In genomic region chr9:70532753-70533152, GRCh38 we compare ENCODE assay signal across 25 cellular contexts.
A peak's percentile ranks its signal among the peaks of the same experiment; 100 is the strongest.
DNase-seq lines count a peak whose midpoint lies in the region; ATAC-seq and TF ChIP-seq lines count a peak whose summit lies in the region.
"Had no signal": no experiment of that assay in that cellular context is flagged by ENCODE, and none has a peak within 500 bp of the region (broad histone marks: within the 10 kb centered on the region; RNA-seq: fewer than 3 reads in every experiment).

No MANE protein-coding gene starts in this region.

- 0 out of 3 replicates have a peak overlapping the region, but pooled peaks have one; percentile 36 for H2BK15ac ChIP-seq in IMR-90 (ENCODE audit: low read depth, low read length)

- H3K36me3 Mint-ChIP-seq in activated naive CD8-positive, alpha-beta T cell, result no peaks in the 10 kb centered on the region
- H3K36me3 Mint-ChIP-seq in activated naive CD8-positive, alpha-beta T cell treated with anti-CD3 and anti-CD28 coated beads, Interleukin-2, amount 50 U/mL, for 24 hours (ENCODE audit: low read depth), result no peaks in the 10 kb centered on the region
- no peaks in the 10 kb centered on the region for H3K36me3 Mint-ChIP-seq in naive thymus-derived CD8-positive, alpha-beta T cell
- H3K36me3 Mint-ChIP-seq: CD14-positive monocyte had no signal

- H3K27me3 Mint-ChIP-seq in activated naive CD8-positive, alpha-beta T cell, result no peaks in the 10 kb centered on the region
- no peaks in the 10 kb centered on the region for H3K27me3 Mint-ChIP-seq in activated naive CD8-positive, alpha-beta T cell treated with anti-CD3 and anti-CD28 coated beads, Interleukin-2, amount 50 U/mL, for 24 hours
- H3K27me3 Mint-ChIP-seq in naive thymus-derived CD8-positive, alpha-beta T cell, result no peaks in the 10 kb centered on the region

- in situ Hi-C loops in IMR-90 (cut with MboI; ENCODE audit: low sequenced_read_pairs), result no loop called here

- H2AFZ ChIP-seq in IMR-90 (replicated peaks; ENCODE audit: low read length, poor library complexity), result no peak overlapping the region
- H2AFZ ChIP-seq: GM23248 had no signal

- H2AK5ac ChIP-seq in IMR-90 (ENCODE audit: low read depth, low read length), result peak overlapping the region; percentile 70; the same call in 1 of the 2 replicates

- no peak overlapping the region for H3K56ac ChIP-seq in IMR-90 (ENCODE audit: extremely low read depth, insufficient read depth, low read length)

- H3K9me1 ChIP-seq in IMR-90 (ENCODE audit: insufficient read depth, low read length), result peaks cover 6% of the 10 kb centered on the region; the same call in 1 of the 2 replicates

- no peak for TF ChIP-seq RAD21 in IMR-90 (IDR thresholded peaks at IDR 0.05; ENCODE audit: low read length)

- H3K9ac ChIP-seq in IMR-90 (ENCODE audit: low read depth, low read length), result no peak overlapping the region
- H3K9ac ChIP-seq: GM23248 had no signal

- no CpG with 5 or more reads among the region's 6 CpGs for WGBS in IMR-90 (ENCODE audit: extremely low coverage in 2 of 2, insufficient read length in 1 of 2), 2 experiments

- H2BK5ac ChIP-seq in IMR-90 (ENCODE audit: low read depth, low read length, poor library complexity, severe bottlenecking), result no peak overlapping the region

- ATAC-seq in activated naive CD8-positive, alpha-beta T cell treated with anti-CD3 and anti-CD28 coated beads, Interleukin-2, amount 50 U/mL, for 24 hours, result no peak
- ATAC-seq in IMR-90 (ENCODE audit: low read depth), result no peak
- peak; percentile 35 to 42 for ATAC-seq in naive thymus-derived CD8-positive, alpha-beta T cell
- ATAC-seq: GM12878 had no signal

- H3K79me1 ChIP-seq in IMR-90 (ENCODE audit: low read depth in 1 of 2, low read length in 2 of 2), result no peaks in the 10 kb centered on the region

- dilution Hi-C loops in IMR-90 (cut with HindIII; ENCODE audit: low sequenced_read_pairs, unreplicated experiment), result no loop called here

- no peak overlapping the region for H3K27ac ChIP-seq in IMR-90 (ENCODE audit: insufficient read depth, low read length)
- H3K27ac ChIP-seq: GM23248 had no signal

- no peak overlapping the region for H3K4me3 ChIP-seq in IMR-90 (ENCODE audit: insufficient read depth, low read depth, low read length)
- H3K4me3 ChIP-seq: GM12878, GM23248, HAP-1 had no signal

- no peak overlapping the region for H4K8ac ChIP-seq in IMR-90 (ENCODE audit: low read depth in 2 of 2, low read length in 2 of 2)

- H3K36me3 ChIP-seq in IMR-90 (ENCODE audit: control insufficient read depth, insufficient read depth, low read length), result no peaks in the 10 kb centered on the region
- H3K36me3 ChIP-seq: HAP-1 had no signal

- H3K27ac Mint-ChIP-seq in activated naive CD8-positive, alpha-beta T cell, result peak overlapping the region; percentile 62
- no peak overlapping the region for H3K27ac Mint-ChIP-seq in activated naive CD8-positive, alpha-beta T cell treated with anti-CD3 and anti-CD28 coated beads, Interleukin-2, amount 50 U/mL, for 24 hours
- peak overlapping the region; percentile 29 to 93 (median 71) for H3K27ac Mint-ChIP-seq in naive thymus-derived CD8-positive, alpha-beta T cell
- H3K27ac Mint-ChIP-seq: CD14-positive monocyte had no signal

- H3K4me1 Mint-ChIP-seq in activated naive CD8-positive, alpha-beta T cell (ENCODE audit: low read depth), result peaks cover 17% of the 10 kb centered on the region
- peaks cover 4% of the 10 kb centered on the region for H3K4me1 Mint-ChIP-seq in activated naive CD8-positive, alpha-beta T cell treated with anti-CD3 and anti-CD28 coated beads, Interleukin-2, amount 50 U/mL, for 24 hours
- peaks cover 11 to 19% (median 13%) of the 10 kb centered on the region in 4 donors for H3K4me1 Mint-ChIP-seq in naive thymus-derived CD8-positive, alpha-beta T cell
- H3K4me1 Mint-ChIP-seq: CD14-positive monocyte had no signal

- H2BK120ac ChIP-seq in IMR-90 (ENCODE audit: low read depth, low read length), result peak overlapping the region; percentile 55

- no TSS peak for BruUV-seq in IMR-90 (replicated peaks; lab: Mats Ljungman, UMichigan)

- DNase-seq in activated naive CD8-positive, alpha-beta T cell treated with anti-CD3 and anti-CD28 coated beads, Interleukin-2, amount 50 U/mL, for 24 hours, result no peak
- DNase-seq in IMR-90 (no peak), dermis blood vessel endothelial cell (peak; percentile 44), T-helper 9 cell (no peak), SHP77 treated with DMSO at 0.1 percent for 48 hours (lab: John Stamatoyannopoulos, UW) (no peak)
- DNase-seq in naive thymus-derived CD8-positive, alpha-beta T cell, result peak in 2 of 10 donors; percentile 2 to 6
- DNase-seq in stimulated activated CD4-positive, alpha-beta T cell treated with anti-CD3 and anti-CD28 coated beads, Interleukin-4, amount 100 ng/mL, for 1 hour, result no peak
- DNase-seq: 8988T, AML-193, Caco-2, DMS 273 treated with DMSO at 0.1 percent for 48 hours, DMS79 treated with DMSO at 0.1 percent for 48 hours, GM23248, KG1, NCI-H1092 treated with DMSO at 0.1 percent for 48 hours, NCI-H146, NCI-H2029, NCI-H345, NCI-H524, NCI-H82, Right ventricle myocardium superior had no signal

- CTCF ChIA-PET in IMR-90 (lab: Yijun Ruan, JAX), result no interaction called here

- no peak overlapping the region for H2AK9ac ChIP-seq in IMR-90 (replicated peaks; ENCODE audit: low read depth, low read length, poor library complexity)

- POLR2A ChIA-PET in IMR-90 (lab: Charles Lee; ENCODE audit: unreplicated experiment), result no interaction called here
- POLR2A ChIA-PET in naive thymus-derived CD8-positive, alpha-beta T cell (lab: Charles Lee), result interaction anchor here (0.6 kb wide), 1 partner anchor 274 kb away, joined by 3 read pairs; the partner anchor contains the start of gene SMC5

- TF ChIP-seq CTCF in IMR-90 (conservative IDR thresholded peaks at IDR 0.05; ENCODE audit: low read depth, low read length), result no peak

- H4K20me1 ChIP-seq in IMR-90 (ENCODE audit: insufficient read depth, low read length), result no peaks in the 10 kb centered on the region

- H3K23ac ChIP-seq in IMR-90 (ENCODE audit: low read depth, low read length), result no peak overlapping the region

- H3K27me3 ChIP-seq in IMR-90 (ENCODE audit: control insufficient read depth, insufficient read depth, low read length), result no peaks in the 10 kb centered on the region

- peaks cover 5% of the 10 kb centered on the region for H3K4me1 ChIP-seq in IMR-90 (ENCODE audit: control insufficient read depth, insufficient read depth, low read length)
- H3K4me1 ChIP-seq: Caco-2 had no signal

- H3K4me2 ChIP-seq in IMR-90 (ENCODE audit: low read depth, low read length), result no peak overlapping the region

- no peak overlapping the region for H3K4me3 Mint-ChIP-seq in activated naive CD8-positive, alpha-beta T cell
- H3K4me3 Mint-ChIP-seq in activated naive CD8-positive, alpha-beta T cell treated with anti-CD3 and anti-CD28 coated beads, Interleukin-2, amount 50 U/mL, for 24 hours, result no peak overlapping the region
- peak overlapping the region in 8 of 10 donors; percentile 20 to 71 (median 55) for H3K4me3 Mint-ChIP-seq in naive thymus-derived CD8-positive, alpha-beta T cell
- H3K4me3 Mint-ChIP-seq: CD14-positive monocyte had no signal

- H4K5ac ChIP-seq in IMR-90 (ENCODE audit: low read depth, low read length), result peak overlapping the region; percentile 73; the same call in 1 of the 2 replicates

- no peaks in the 10 kb centered on the region for H3K9me3 Mint-ChIP-seq in activated naive CD8-positive, alpha-beta T cell (ENCODE audit: low read depth)
- H3K9me3 Mint-ChIP-seq in activated naive CD8-positive, alpha-beta T cell treated with anti-CD3 and anti-CD28 coated beads, Interleukin-2, amount 50 U/mL, for 24 hours, result no peaks in the 10 kb centered on the region
- no peaks in the 10 kb centered on the region for H3K9me3 Mint-ChIP-seq in naive thymus-derived CD8-positive, alpha-beta T cell

- H3K9me3 ChIP-seq in IMR-90 (ENCODE audit: control insufficient read depth, insufficient read depth, low read length), result no peaks in the 10 kb centered on the region
- H3K9me3 ChIP-seq: Caco-2, HAP-1 had no signal

- peak overlapping the region; percentile 58 for H2BK20ac ChIP-seq in IMR-90 (ENCODE audit: low read depth, low read length)

- no peak overlapping the region for H3K18ac ChIP-seq in IMR-90 (ENCODE audit: low read depth, low read length)

- H3K4ac ChIP-seq in IMR-90 (ENCODE audit: low read depth, low read length), result peak overlapping the region; percentile 46; the same call in 1 of the 2 replicates

- intact Hi-C loops in IMR-90 (cut with micrococcal nuclease), result no loop called here

- no peak for TF ChIP-seq POLR2A in IMR-90 (IDR thresholded peaks at IDR 0.05; ENCODE audit: low read depth, low read length)

- peak overlapping the region; percentile 76 for H3K14ac ChIP-seq in IMR-90 (replicated peaks; ENCODE audit: low read depth, low read length)

- H4K91ac ChIP-seq in IMR-90 (ENCODE audit: insufficient read depth, low read depth, low read length), result peak overlapping the region; percentile 71; the same call in 1 of the 2 replicates

TF ChIP-seq in IMR-90, 13 proteins besides CTCF, POLR2A, EP300 and RAD21:
- TF ChIP-seq BHLHE40 (IDR thresholded peaks at IDR 0.05; ENCODE audit: low read depth, low read length), result no peak
- no peak for TF ChIP-seq CHD1 (IDR thresholded peaks at IDR 0.05; ENCODE audit: low read depth, low read length)
- no peak for TF ChIP-seq FOS (IDR thresholded peaks at IDR 0.05; ENCODE audit: low read depth, low read length)
- no peak for TF ChIP-seq RCOR1 (IDR thresholded peaks at IDR 0.05; ENCODE audit: insufficient replicate concordance, low read length)
- TF ChIP-seq, protein P1, sequence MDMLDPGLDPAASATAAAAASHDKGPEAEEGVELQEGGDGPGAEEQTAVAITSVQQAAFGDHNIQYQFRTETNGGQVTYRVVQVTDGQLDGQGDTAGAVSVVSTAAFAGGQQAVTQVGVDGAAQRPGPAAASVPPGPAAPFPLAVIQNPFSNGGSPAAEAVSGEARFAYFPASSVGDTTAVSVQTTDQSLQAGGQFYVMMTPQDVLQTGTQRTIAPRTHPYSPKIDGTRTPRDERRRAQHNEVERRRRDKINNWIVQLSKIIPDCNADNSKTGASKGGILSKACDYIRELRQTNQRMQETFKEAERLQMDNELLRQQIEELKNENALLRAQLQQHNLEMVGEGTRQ (IDR thresholded peaks at IDR 0.05; ENCODE audit: low read depth, low read length), result no peak
- no peak for TF ChIP-seq SMC3 (IDR thresholded peaks at IDR 0.05; ENCODE audit: low read depth, low read length)
- TF ChIP-seq MAZ (IDR thresholded peaks at IDR 0.05; ENCODE audit: borderline replicate concordance, low read depth, low read length), result no peak
- TF ChIP-seq, protein P2, sequence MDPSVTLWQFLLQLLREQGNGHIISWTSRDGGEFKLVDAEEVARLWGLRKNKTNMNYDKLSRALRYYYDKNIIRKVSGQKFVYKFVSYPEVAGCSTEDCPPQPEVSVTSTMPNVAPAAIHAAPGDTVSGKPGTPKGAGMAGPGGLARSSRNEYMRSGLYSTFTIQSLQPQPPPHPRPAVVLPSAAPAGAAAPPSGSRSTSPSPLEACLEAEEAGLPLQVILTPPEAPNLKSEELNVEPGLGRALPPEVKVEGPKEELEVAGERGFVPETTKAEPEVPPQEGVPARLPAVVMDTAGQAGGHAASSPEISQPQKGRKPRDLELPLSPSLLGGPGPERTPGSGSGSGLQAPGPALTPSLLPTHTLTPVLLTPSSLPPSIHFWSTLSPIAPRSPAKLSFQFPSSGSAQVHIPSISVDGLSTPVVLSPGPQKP (IDR thresholded peaks at IDR 0.05; ENCODE audit: borderline replicate concordance, low read depth, low read length), result no peak
TF ChIP-seq in IMR-90: peak in this region for 0.

Comparison
In these comparisons a context has a peak if more than half of its experiments do, and no peak if none do; other contexts are left out.
1. H3K4me3 Mint-ChIP-seq: peak in naive thymus-derived CD8-positive, alpha-beta T cell (8 of 10); none in activated naive CD8-positive, alpha-beta T cell (single experiment) and activated naive CD8-positive, alpha-beta T cell treated with anti-CD3 and anti-CD28 coated beads, Interleukin-2, amount 50 U/mL, for 24 hours (single experiment).
2. ATAC-seq: peak in naive thymus-derived CD8-positive, alpha-beta T cell (2 of 2); none in activated naive CD8-positive, alpha-beta T cell treated with anti-CD3 and anti-CD28 coated beads, Interleukin-2, amount 50 U/mL, for 24 hours (single experiment) and IMR-90 (single experiment).